9 cellular contexts compared by ENCODE assay signal in genomic region chr19:58395220-58395978, GRCh38. TPM values are rescaled to one million over a fixed set of nuclear protein-coding genes. Genes with fewer than 3 reads are reported as not detected.
A peak's percentile ranks its signal among the peaks of the same experiment; 100 is the strongest.
DNase-seq lines count a peak whose midpoint lies in the region; ATAC-seq and TF ChIP-seq lines count a peak whose summit lies in the region.
"Had no signal": no experiment of that assay in that cellular context is flagged by ENCODE, and none has a peak within 500 bp of the region (broad histone marks: within the 10 kb centered on the region; RNA-seq: fewer than 3 reads in every experiment).

Gene RNF225 (plus strand): TSS chr19:58395656. CDS start chr19:58396090, 434 bp downstream.

- peaks cover 0 to 2% (median 0%) of the 10 kb centered on the region in 8 donors for H3K9me3 Mint-ChIP-seq in CD4-positive, alpha-beta memory T cell
- H3K9me3 Mint-ChIP-seq: activated naive CD4-positive, alpha-beta T cell treated with anti-CD3 and anti-CD28 coated beads for 36 hours had no signal

- ATAC-seq in RWPE2 (ENCODE audit: low read depth) (peak; percentile 72), right cardiac atrium (peak; percentile 7 to 28)
- ATAC-seq in stimulated activated naive CD8-positive, alpha-beta T cell treated with anti-CD3 and anti-CD28 coated beads, Interleukin-15, Interleukin-2, amounts not matched to agents 100 U/mL and 50 U/mL, for 24 hours, result peak; percentile 44

- peaks cover 6 to 26% (median 12%) of the 10 kb centered on the region in 4 donors for H3K4me1 Mint-ChIP-seq in CD4-positive, alpha-beta memory T cell

- H3K9me3 ChIP-seq in RWPE2 (ENCODE audit: severe bottlenecking) (no peaks in the 10 kb centered on the region), right cardiac atrium (ENCODE audit: control insufficient read depth, low read length) (no peaks in the 10 kb centered on the region)
- no peaks in the 10 kb centered on the region for H3K9me3 ChIP-seq in CD4-positive, alpha-beta memory T cell (ENCODE audit: control insufficient read depth in 1 of 2, low read length in 2 of 2)

- H3K27me3 ChIP-seq in RWPE2 (ENCODE audit: insufficient read depth, poor library complexity, severe bottlenecking) (no peaks in the 10 kb centered on the region), right cardiac atrium (ENCODE audit: control insufficient read depth, insufficient read depth) (no peaks in the 10 kb centered on the region)
- H3K27me3 ChIP-seq in CD4-positive, alpha-beta memory T cell (ENCODE audit: insufficient read depth, low read length), result peaks cover 11% of the 10 kb centered on the region

- 34% methylated on average over 21 of the region's 21 CpGs for WGBS in right cardiac atrium

- DNase-seq in activated CD4-positive, alpha-beta T cell treated with anti-CD3 and anti-CD28 coated beads for 48 hours, result peak; percentile 30
- DNase-seq in activated CD4-positive, alpha-beta T cell treated with anti-CD3 and anti-CD28 coated beads for 4 hours, result no peak
- DNase-seq in RWPE2 (ENCODE audit: low spot score), result peak; percentile 83
- DNase-seq in right cardiac atrium, result peak in 1 of 3 donors; percentile 42
- DNase-seq in stimulated activated naive CD8-positive, alpha-beta T cell treated with anti-CD3 and anti-CD28 coated beads, Interleukin-15, Interleukin-2, amounts not matched to agents 100 U/mL and 50 U/mL, for 24 hours, result no peak
- DNase-seq in NCI-H446 treated with DMSO at 0.1 percent for 48 hours (lab: John Stamatoyannopoulos, UW), result no peak
- no peak for DNase-seq in CD4-positive, alpha-beta memory T cell
- DNase-seq in NCI-H1417 treated with DMSO at 0.1 percent for 48 hours (lab: John Stamatoyannopoulos, UW), result no peak
- DNase-seq: activated naive CD4-positive, alpha-beta T cell treated with anti-CD3 and anti-CD28 coated beads for 36 hours had no signal

- POLR2A ChIA-PET in CD4-positive, alpha-beta memory T cell (lab: Charles Lee; ENCODE audit: partially characterized antibody), result interaction anchor here (0.8 to 1.0 kb wide), 2 partner anchors 13 to 15 kb away, joined by 3 read pairs; partner anchors contain the start of gene ZNF584

- peaks cover 22 to 36% of the 10 kb centered on the region in 2 donors for H3K36me3 Mint-ChIP-seq in CD4-positive, alpha-beta memory T cell

- peak within 1 kb of the TSS in 1 of 7 donors; percentile 14 for H3K27ac Mint-ChIP-seq in CD4-positive, alpha-beta memory T cell
- H3K27ac Mint-ChIP-seq: activated naive CD4-positive, alpha-beta T cell treated with anti-CD3 and anti-CD28 coated beads for 36 hours had no signal

- CTCF ChIA-PET in CD4-positive, alpha-beta memory T cell (lab: Charles Lee; ENCODE audit: partially characterized antibody), result no interaction called here

- H3K27ac ChIP-seq in RWPE2 (ENCODE audit: poor library complexity, severe bottlenecking) (peak within 1 kb of the TSS; percentile 64), right cardiac atrium (ENCODE audit: low read length) (no peak within 1 kb of the TSS)
- no peak within 1 kb of the TSS for H3K27ac ChIP-seq in CD4-positive, alpha-beta memory T cell (ENCODE audit: low read depth, low read length)

- peak within 1 kb of the TSS in 1 of 8 donors; percentile 66 for H3K4me3 Mint-ChIP-seq in CD4-positive, alpha-beta memory T cell
- H3K4me3 Mint-ChIP-seq: activated naive CD4-positive, alpha-beta T cell treated with anti-CD3 and anti-CD28 coated beads for 36 hours had no signal

- intact Hi-C loops in right cardiac atrium (cut with DNase I), result no loop called here
- intact Hi-C loops in CD4-positive, alpha-beta memory T cell (cut with micrococcal nuclease), result no loop called here

- H3K4me1 ChIP-seq in RWPE2 (ENCODE audit: insufficient read depth, poor library complexity, severe bottlenecking) (peaks cover 8% of the 10 kb centered on the region), right cardiac atrium (ENCODE audit: control insufficient read depth, insufficient read depth, low read length) (no peaks in the 10 kb centered on the region)
- peaks cover 11% of the 10 kb centered on the region for H3K4me1 ChIP-seq in CD4-positive, alpha-beta memory T cell (ENCODE audit: insufficient read depth, low read length)

- peak within 1 kb of the TSS; percentile 25 for H3K4me3 ChIP-seq in RWPE2 (ENCODE audit: severe bottlenecking)
- no peak within 1 kb of the TSS for H3K4me3 ChIP-seq in right cardiac atrium (ENCODE audit: low read length)
- H3K4me3 ChIP-seq in CD4-positive, alpha-beta memory T cell (ENCODE audit: low read length in 2 of 2), result no peak within 1 kb of the TSS

- no peak for TF ChIP-seq CTCF in RWPE2 (IDR thresholded peaks at IDR 0.05; ENCODE audit: poor library complexity, severe bottlenecking)

- peaks cover 5 to 7% of the 10 kb centered on the region in 2 donors for H3K27me3 Mint-ChIP-seq in CD4-positive, alpha-beta memory T cell

- peaks cover 45% of the 10 kb centered on the region for H3K36me3 ChIP-seq in RWPE2 (ENCODE audit: low read depth)
- H3K36me3 ChIP-seq in CD4-positive, alpha-beta memory T cell (ENCODE audit: insufficient read depth, low read length), result peaks cover 40% of the 10 kb centered on the region

RNA-seq across cellular contexts. Expression of gene RNF225, which starts in this region (rescaled TPM):
- not detected for total RNA-seq in right cardiac atrium
- not detected for polyA plus RNA-seq in right cardiac atrium
- under 1 TPM in 1 of 2 experiments, not detected in 1; 0.47 TPM for total RNA-seq in CD4-positive, alpha-beta memory T cell
- not detected for polyA plus RNA-seq in CD4-positive, alpha-beta memory T cell

Comparison
In these comparisons a context has a peak if more than half of its experiments do, and no peak if none do; other contexts are left out.
1. DNase-seq: peak in activated CD4-positive, alpha-beta T cell treated with anti-CD3 and anti-CD28 coated beads for 48 hours (single experiment) and RWPE2 (single experiment); none in activated CD4-positive, alpha-beta T cell treated with anti-CD3 and anti-CD28 coated beads for 4 hours (0 of 2), stimulated activated naive CD8-positive, alpha-beta T cell treated with anti-CD3 and anti-CD28 coated beads, Interleukin-15, Interleukin-2, amounts not matched to agents 100 U/mL and 50 U/mL, for 24 hours (single experiment), NCI-H446 treated with DMSO at 0.1 percent for 48 hours (single experiment), CD4-positive, alpha-beta memory T cell (0 of 5) and NCI-H1417 treated with DMSO at 0.1 percent for 48 hours (single experiment).
2. Peak in ATAC-seq in right cardiac atrium; RNA of the gene not detected or under 1 TPM.
3. ATAC-seq: peak in every context shown above with its lines; median percentile 72 in RWPE2; 44 in stimulated activated naive CD8-positive, alpha-beta T cell treated with anti-CD3 and anti-CD28 coated beads, Interleukin-15, Interleukin-2, amounts not matched to agents 100 U/mL and 50 U/mL, for 24 hours; 18 in right cardiac atrium.